2 cellular contexts compared by ENCODE assay signal in the genomic region with DNA sequence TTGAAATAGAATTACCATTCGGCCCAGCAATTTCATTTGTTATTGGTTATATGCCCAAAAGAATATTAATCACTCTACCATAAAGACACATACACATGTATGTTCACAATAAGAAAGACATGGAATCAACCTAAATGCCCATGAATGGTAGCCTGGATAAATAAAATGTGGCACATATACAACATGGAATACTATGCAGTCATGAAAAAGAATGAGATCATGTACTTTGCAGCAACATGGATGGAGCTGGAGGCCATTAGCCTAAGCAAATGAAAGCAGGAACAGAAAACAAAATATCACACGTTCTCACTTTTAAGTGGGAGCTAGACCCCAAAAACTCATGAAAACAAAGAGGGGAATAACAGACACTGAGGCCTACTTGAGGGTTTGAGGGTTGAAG.
TF ChIP-seq lines count a peak whose summit lies in the region.

No MANE protein-coding gene starts in this region.

TF ChIP-seq in GM12878, 131 proteins besides CTCF, POLR2A, EP300 and RAD21:
- TF ChIP-seq, protein P1, sequence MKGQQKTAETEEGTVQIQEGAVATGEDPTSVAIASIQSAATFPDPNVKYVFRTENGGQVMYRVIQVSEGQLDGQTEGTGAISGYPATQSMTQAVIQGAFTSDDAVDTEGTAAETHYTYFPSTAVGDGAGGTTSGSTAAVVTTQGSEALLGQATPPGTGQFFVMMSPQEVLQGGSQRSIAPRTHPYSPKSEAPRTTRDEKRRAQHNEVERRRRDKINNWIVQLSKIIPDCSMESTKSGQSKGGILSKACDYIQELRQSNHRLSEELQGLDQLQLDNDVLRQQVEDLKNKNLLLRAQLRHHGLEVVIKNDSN (IDR thresholded peaks at IDR 0.05; ENCODE audit: borderline replicate concordance, extremely low read length, insufficient read depth, low read depth, low read length): no peak
- no peak for TF ChIP-seq ZNF384 (IDR thresholded peaks at IDR 0.05; ENCODE audit: borderline replicate concordance, low read depth, low read length)

TF ChIP-seq in H1, 55 proteins besides CTCF, POLR2A, EP300 and RAD21:
- TF ChIP-seq SIX5 (IDR thresholded peaks at IDR 0.05; ENCODE audit: low read depth, low read length) (no peak), KDM1A (IDR thresholded peaks at IDR 0.05; ENCODE audit: borderline replicate concordance, low read length) (peak; percentile 61; the same call in 1 of the 2 replicates)
